8 cellular contexts compared by ENCODE assay signal in the genomic region with DNA sequence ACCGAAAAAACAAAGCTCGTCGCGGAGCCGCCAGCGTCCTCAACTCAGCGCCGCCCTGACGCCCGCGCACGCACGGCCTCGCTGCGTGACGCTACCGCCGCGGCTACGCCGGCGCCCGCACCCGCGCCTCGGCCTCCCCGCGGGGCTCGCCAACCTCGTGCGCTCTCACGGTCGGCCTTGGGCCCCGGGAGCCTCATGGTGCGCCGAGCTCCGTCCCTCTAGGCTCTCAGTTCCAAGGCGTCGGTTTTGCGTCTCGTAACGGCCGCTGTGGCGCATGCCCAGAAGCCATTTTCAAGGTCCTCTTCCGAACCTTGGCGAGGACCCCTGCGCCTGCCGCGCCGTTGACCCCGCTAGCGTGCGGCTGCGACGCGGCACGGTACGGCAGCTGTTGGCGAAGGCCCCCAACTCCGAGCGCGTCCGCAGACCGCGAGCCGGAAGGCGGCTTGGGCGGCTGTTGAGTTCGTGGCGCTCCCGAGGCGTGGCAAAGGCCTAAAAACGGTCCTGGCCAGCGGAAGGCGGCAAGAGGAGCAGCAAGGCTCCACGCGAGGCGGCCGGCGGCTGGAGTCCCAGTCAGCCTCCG. TPM values are rescaled to one million over a fixed set of nuclear protein-coding genes. Genes with fewer than 3 reads are reported as not detected.
A peak's percentile ranks its signal among the peaks of the same experiment; 100 is the strongest.
DNase-seq lines count a peak whose midpoint lies in the region; ATAC-seq and TF ChIP-seq lines count a peak whose summit lies in the region.

HENMT1 (minus strand) TSS at position 64 of the 580 bp plus-strand sequence. CDS start 1,209 bp downstream, outside the sequence.

- H3K4me1 ChIP-seq in SK-N-SH (ENCODE audit: control insufficient read depth in 1 of 2, insufficient read depth in 2 of 2, low read depth in 1 of 2, low read length in 1 of 2) (no peaks in the 10 kb centered on the region; a peak in 1 of 4 replicates), right atrium auricular region (peaks cover 0 to 6% of the 10 kb centered on the region in 2 donors), uterus (no peaks in the 10 kb centered on the region)

- CTCF ChIA-PET in AG04449 (lab: Yijun Ruan, JAX) (interaction anchor here (0.6 to 2.1 kb wide), 4 partner anchors 10 to 237 kb away, joined by 3 to 5 read pairs (median 4); no protein-coding TSS in a partner anchor), SK-N-SH (lab: Yijun Ruan, JAX) (interaction anchor here (0.6 to 2.3 kb wide), 2 partner anchors 18 to 33 kb away, joined by 4 to 13 read pairs; no protein-coding TSS in a partner anchor)

- peak within 1 kb of the TSS; percentile 95 for H3K27ac Mint-ChIP-seq in activated naive CD8-positive, alpha-beta T cell treated with anti-CD3 and anti-CD28 coated beads, Interleukin-2, amount 50 U/mL, for 24 hours

- no peaks in the 10 kb centered on the region for H3K9me3 Mint-ChIP-seq in activated naive CD8-positive, alpha-beta T cell treated with anti-CD3 and anti-CD28 coated beads, Interleukin-2, amount 50 U/mL, for 24 hours

- H3K36me3 ChIP-seq in SK-N-SH (replicated peaks in 1 of 2; ENCODE audit: control insufficient read depth in 1 of 2, insufficient read depth in 2 of 2, low read length in 1 of 2) (no peaks in the 10 kb centered on the region), right atrium auricular region (no peaks in the 10 kb centered on the region), uterus (no peaks in the 10 kb centered on the region)

- POLR2A ChIA-PET in AG04449 (lab: Yijun Ruan, JAX) = interaction anchor here (0.6 to 0.8 kb wide), 2 partner anchors 31 to 51 kb away, joined by 3 to 5 read pairs; partner anchors contain the start of gene PRPF38B
- POLR2A ChIA-PET in SK-N-SH (lab: Yijun Ruan, JAX) = interaction anchor here (0.6 to 1.0 kb wide), 2 partner anchors 31 to 73 kb away, joined by 3 to 5 read pairs; partner anchors contain the start of gene PRPF38B

- H3K79me2 ChIP-seq in SK-N-SH (ENCODE audit: insufficient read depth) = no peaks in the 10 kb centered on the region

- H3K36me3 Mint-ChIP-seq in activated naive CD8-positive, alpha-beta T cell treated with anti-CD3 and anti-CD28 coated beads, Interleukin-2, amount 50 U/mL, for 24 hours (ENCODE audit: low read depth) = peaks cover 6% of the 10 kb centered on the region

- peak in 1 of 2 donors; percentile 23 for TF ChIP-seq POLR2A in uterus (IDR thresholded peaks at IDR 0.05)

- H3F3A ChIP-seq in SK-N-SH (replicated peaks; ENCODE audit: insufficient read depth) = no peaks in the 10 kb centered on the region

- H3K27me3 ChIP-seq in SK-N-SH (ENCODE audit: insufficient read depth) = no peaks in the 10 kb centered on the region
- no peaks in the 10 kb centered on the region for H3K27me3 ChIP-seq in right atrium auricular region
- H3K27me3 ChIP-seq in uterus = no peaks in the 10 kb centered on the region

- H3K9me3 ChIP-seq in SK-N-SH (no peaks in the 10 kb centered on the region), right atrium auricular region (no peaks in the 10 kb centered on the region), uterus (no peaks in the 10 kb centered on the region)

- no peaks in the 10 kb centered on the region for H4K20me1 ChIP-seq in SK-N-SH (ENCODE audit: insufficient read depth)

- no peak for TF ChIP-seq RAD21 in SK-N-SH (IDR thresholded peaks at IDR 0.05; ENCODE audit: low read length)

- TF ChIP-seq CTCF in AG04449 (IDR thresholded peaks at IDR 0.05; ENCODE audit: insufficient read depth, low read length, missing control alignments) (no peak), SK-N-SH (IDR thresholded peaks at IDR 0.05) (no peak), right atrium auricular region (IDR thresholded peaks at IDR 0.05) (no peak), uterus (IDR thresholded peaks at IDR 0.05) (no peak)

- WGBS in SK-N-SH (ENCODE audit: low lambda C conversion rate) = 65% methylated on average over 14 of the region's 81 CpGs

- no peak for TF ChIP-seq EP300 in SK-N-SH (IDR thresholded peaks at IDR 0.05; ENCODE audit: borderline replicate concordance in 1 of 2, low read depth in 1 of 2, low read length in 1 of 2)

- H3K27me3 Mint-ChIP-seq in activated naive CD8-positive, alpha-beta T cell treated with anti-CD3 and anti-CD28 coated beads, Interleukin-2, amount 50 U/mL, for 24 hours = no peaks in the 10 kb centered on the region

- H2AFZ ChIP-seq in SK-N-SH (ENCODE audit: low read depth) = peak within 1 kb of the TSS; percentile 76; the same call in 1 of the 2 replicates

- no peaks in the 10 kb centered on the region for H3K9me2 ChIP-seq in SK-N-SH

- H3K4me3 ChIP-seq in AG04449 (ENCODE audit: low read depth, low read length) (peak within 1 kb of the TSS; percentile 61), SK-N-SH (ENCODE audit: low read depth in 2 of 2, low read length in 1 of 2) (peak within 1 kb of the TSS in 1 of 2 experiments; percentile 45; a peak in 2 of 4 replicates), right atrium auricular region (peak within 1 kb of the TSS; percentile 46 to 65), uterus (peak within 1 kb of the TSS; percentile 55 to 76)

- peaks cover 51% of the 10 kb centered on the region for H3K4me1 Mint-ChIP-seq in activated naive CD8-positive, alpha-beta T cell treated with anti-CD3 and anti-CD28 coated beads, Interleukin-2, amount 50 U/mL, for 24 hours

- peak within 1 kb of the TSS; percentile 41; the same call in 1 of the 2 replicates for H3K4me2 ChIP-seq in SK-N-SH

- intact Hi-C loops in uterus (cut with DNase I; ENCODE audit: low total_unique reads) = no loop called here

- H3K27ac ChIP-seq in SK-N-SH (ENCODE audit: low read depth in 2 of 2, low read length in 1 of 2) = no peak within 1 kb of the TSS
- peak within 1 kb of the TSS; percentile 78 to 90 for H3K27ac ChIP-seq in right atrium auricular region
- peak within 1 kb of the TSS; percentile 86 to 90 for H3K27ac ChIP-seq in uterus

- peak within 1 kb of the TSS; percentile 82 for H3K4me3 Mint-ChIP-seq in activated naive CD8-positive, alpha-beta T cell treated with anti-CD3 and anti-CD28 coated beads, Interleukin-2, amount 50 U/mL, for 24 hours

- no peak for DNase-seq in AG04449 (ENCODE audit: low read depth, low spot score)
- peak; percentile 78 for DNase-seq in SK-N-SH
- DNase-seq in activated naive CD8-positive, alpha-beta T cell treated with anti-CD3 and anti-CD28 coated beads, Interleukin-2, amount 50 U/mL, for 24 hours = peak; percentile 79
- peak; percentile 69 for DNase-seq in right atrium auricular region (ENCODE audit: low spot score)
- peak; percentile 19 for DNase-seq in renal cortical epithelial cell (ENCODE audit: low read depth)
- DNase-seq in uterus = peak; percentile 54 to 63

- no peak within 1 kb of the TSS for H3K9ac ChIP-seq in SK-N-SH

- ATAC-seq in GM19035 (IDR thresholded peaks at IDR 0.05; ENCODE audit: unreplicated experiment) = peak; percentile 88
- ATAC-seq in HG03439 (IDR thresholded peaks at IDR 0.05; ENCODE audit: unreplicated experiment) = peak; percentile 89
- peak; percentile 75 for ATAC-seq in activated naive CD8-positive, alpha-beta T cell treated with anti-CD3 and anti-CD28 coated beads, Interleukin-2, amount 50 U/mL, for 24 hours

TF ChIP-seq in SK-N-SH, 30 proteins besides CTCF, POLR2A, EP300 and RAD21:
- no peak for TF ChIP-seq TEAD4 (IDR thresholded peaks at IDR 0.05; ENCODE audit: borderline replicate concordance, insufficient read depth)
- TF ChIP-seq TCF12 (IDR thresholded peaks at IDR 0.05) = no peak
- TF ChIP-seq CHD2 (IDR thresholded peaks at IDR 0.05; ENCODE audit: low read length, partially characterized antibody) = no peak
- TF ChIP-seq, protein P1, sequence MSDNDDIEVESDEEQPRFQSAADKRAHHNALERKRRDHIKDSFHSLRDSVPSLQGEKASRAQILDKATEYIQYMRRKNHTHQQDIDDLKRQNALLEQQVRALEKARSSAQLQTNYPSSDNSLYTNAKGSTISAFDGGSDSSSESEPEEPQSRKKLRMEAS (IDR thresholded peaks at IDR 0.05; ENCODE audit: low read depth) = peak; percentile 29; the same call in 1 of the 2 replicates
- TF ChIP-seq NRF1 (IDR thresholded peaks at IDR 0.05; ENCODE audit: low read depth, low read length) = 0 out of 2 replicates have a peak, but pooled peaks have one; percentile 10
- TF ChIP-seq RXRA (IDR thresholded peaks at IDR 0.05; ENCODE audit: borderline replicate concordance, low read depth) = no peak
- TF ChIP-seq, protein P2, sequence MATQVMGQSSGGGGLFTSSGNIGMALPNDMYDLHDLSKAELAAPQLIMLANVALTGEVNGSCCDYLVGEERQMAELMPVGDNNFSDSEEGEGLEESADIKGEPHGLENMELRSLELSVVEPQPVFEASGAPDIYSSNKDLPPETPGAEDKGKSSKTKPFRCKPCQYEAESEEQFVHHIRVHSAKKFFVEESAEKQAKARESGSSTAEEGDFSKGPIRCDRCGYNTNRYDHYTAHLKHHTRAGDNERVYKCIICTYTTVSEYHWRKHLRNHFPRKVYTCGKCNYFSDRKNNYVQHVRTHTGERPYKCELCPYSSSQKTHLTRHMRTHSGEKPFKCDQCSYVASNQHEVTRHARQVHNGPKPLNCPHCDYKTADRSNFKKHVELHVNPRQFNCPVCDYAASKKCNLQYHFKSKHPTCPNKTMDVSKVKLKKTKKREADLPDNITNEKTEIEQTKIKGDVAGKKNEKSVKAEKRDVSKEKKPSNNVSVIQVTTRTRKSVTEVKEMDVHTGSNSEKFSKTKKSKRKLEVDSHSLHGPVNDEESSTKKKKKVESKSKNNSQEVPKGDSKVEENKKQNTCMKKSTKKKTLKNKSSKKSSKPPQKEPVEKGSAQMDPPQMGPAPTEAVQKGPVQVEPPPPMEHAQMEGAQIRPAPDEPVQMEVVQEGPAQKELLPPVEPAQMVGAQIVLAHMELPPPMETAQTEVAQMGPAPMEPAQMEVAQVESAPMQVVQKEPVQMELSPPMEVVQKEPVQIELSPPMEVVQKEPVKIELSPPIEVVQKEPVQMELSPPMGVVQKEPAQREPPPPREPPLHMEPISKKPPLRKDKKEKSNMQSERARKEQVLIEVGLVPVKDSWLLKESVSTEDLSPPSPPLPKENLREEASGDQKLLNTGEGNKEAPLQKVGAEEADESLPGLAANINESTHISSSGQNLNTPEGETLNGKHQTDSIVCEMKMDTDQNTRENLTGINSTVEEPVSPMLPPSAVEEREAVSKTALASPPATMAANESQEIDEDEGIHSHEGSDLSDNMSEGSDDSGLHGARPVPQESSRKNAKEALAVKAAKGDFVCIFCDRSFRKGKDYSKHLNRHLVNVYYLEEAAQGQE (IDR thresholded peaks at IDR 0.05; ENCODE audit: low read depth, low read length) = no peak
- TF ChIP-seq RFX5 (IDR thresholded peaks at IDR 0.05; ENCODE audit: low read length) = no peak

RNA-seq across cellular contexts. Expression of gene HENMT1, which starts in this region (rescaled TPM):
- polyA plus RNA-seq in SK-N-SH (2012; rRNA removed) = 0.03 TPM in 2 replicates
- 0.07 and 0.09 TPM in 2 replicates for polyA plus RNA-seq in SK-N-SH (2012; cell fraction: cytosol; rRNA removed)
- polyA plus RNA-seq in SK-N-SH (2012; cell fraction: nucleus; rRNA removed) = not detected in 2 replicates
- total RNA-seq in right atrium auricular region (under 1 TPM; 0.41 to 0.55 TPM), renal cortical epithelial cell (2.3 and 2.9 TPM in 2 replicates), uterus (10 to 100 TPM in 1 of 4 donors, 1 to 10 TPM in 2, under 1 TPM in 1; 0.77 to 11.3 (median 2.3) TPM)

Comparison
In these comparisons a context has a peak if more than half of its experiments do, and no peak if none do; other contexts are left out.
1. Peak in DNase-seq and H3K4me2 ChIP-seq in SK-N-SH; RNA of the gene not detected or under 1 TPM.
2. Peak in DNase-seq, H3K4me3 ChIP-seq and H3K27ac ChIP-seq in right atrium auricular region; RNA of the gene not detected or under 1 TPM.
3. H3K27ac ChIP-seq: peak in uterus (2 of 2); none in SK-N-SH (0 of 2).
4. Peak in every context shown above with its lines, with median percentiles within 50 percentile points of each other: ATAC-seq.